ENCODE assay signal across 15 cellular contexts in genomic region chr21:28334407-28334806, GRCh38.
DNase-seq lines count a peak whose midpoint lies in the region; ATAC-seq lines count a peak whose summit lies in the region.
"Had no signal": no experiment of that assay in that cellular context is flagged by ENCODE, and none has a peak within 500 bp of the region (broad histone marks: within the 10 kb centered on the region; RNA-seq: fewer than 3 reads in every experiment).

No MANE protein-coding gene starts in this region.

- ATAC-seq in HG03432 (IDR thresholded peaks at IDR 0.05; ENCODE audit: unreplicated experiment) (peak; percentile 74), HG03460 (IDR thresholded peaks at IDR 0.05; ENCODE audit: unreplicated experiment) (no peak)
- ATAC-seq: GM23338 had no signal

- no peaks in the 10 kb centered on the region for H3K36me3 ChIP-seq in MG63
- H3K36me3 ChIP-seq: esophagus squamous epithelium, upper lobe of left lung had no signal

- no peaks in the 10 kb centered on the region; the same call in 1 of the 2 replicates for H3K9me3 ChIP-seq in MG63
- H3K9me3 ChIP-seq: esophagus squamous epithelium, upper lobe of left lung had no signal

- no peak overlapping the region for H3K27ac ChIP-seq in epithelial cell of prostate
- H3K27ac ChIP-seq: upper lobe of left lung had no signal

- DNase-seq in stimulated activated CD4-positive, alpha-beta T cell treated with anti-CD3 and anti-CD28 coated beads, Interleukin-1b, Interleukin-23, amount 100 ng/mL, for 48 hours, result peak; percentile 7
- no peak for DNase-seq in stimulated activated CD4-positive, alpha-beta T cell treated with anti-CD3 and anti-CD28 coated beads, Interleukin-2, amount 100 ng/mL, for 24 hours
- DNase-seq in epithelial cell of prostate (ENCODE audit: low read depth, low spot score), result peak; percentile 12
- no peak for DNase-seq in MG63
- DNase-seq in NK-92 (lab: John Stamatoyannopoulos, UW; ENCODE audit: unreplicated experiment), result no peak
- DNase-seq in effector CD4-positive, alpha-beta T cell, result no peak
- DNase-seq: DMS 273 treated with DMSO at 0.1 percent for 48 hours, esophagus squamous epithelium, NCI-H1436 treated with DMSO at 0.1 percent for 48 hours, NCI-H526 treated with DMSO at 0.1 percent for 48 hours, SIG-M5, upper lobe of left lung had no signal

- no peak overlapping the region for H3K4me3 ChIP-seq in MG63
- H3K4me3 ChIP-seq: esophagus squamous epithelium, GM23338, upper lobe of left lung had no signal

- H3K27me3 ChIP-seq in MG63, result no peaks in the 10 kb centered on the region
- H3K27me3 ChIP-seq: esophagus squamous epithelium, upper lobe of left lung had no signal

Comparison
In these comparisons a context has a peak if more than half of its experiments do, and no peak if none do; other contexts are left out.
1. DNase-seq: peak in stimulated activated CD4-positive, alpha-beta T cell treated with anti-CD3 and anti-CD28 coated beads, Interleukin-1b, Interleukin-23, amount 100 ng/mL, for 48 hours (single experiment) and epithelial cell of prostate (single experiment); none in stimulated activated CD4-positive, alpha-beta T cell treated with anti-CD3 and anti-CD28 coated beads, Interleukin-2, amount 100 ng/mL, for 24 hours (0 of 2), MG63 (single experiment), NK-92 (single experiment) and effector CD4-positive, alpha-beta T cell (single experiment).